ENCODE assay signal across 1 cellular context in genomic region chr5:165757756-165758155, GRCh38.
TF ChIP-seq lines count a peak whose summit lies in the region.

No MANE protein-coding gene starts in this region.

TF ChIP-seq in GM23338, 12 proteins besides CTCF, POLR2A, EP300 and RAD21 (continued from another document):
- TF ChIP-seq JUNB (IDR thresholded peaks at IDR 0.05; ENCODE audit: unreplicated experiment) (no peak), POLR2AphosphoS5 (IDR thresholded peaks at IDR 0.05; ENCODE audit: low read depth) (no peak), STAT1 (IDR thresholded peaks at IDR 0.05; ENCODE audit: unreplicated experiment) (no peak), CREB1 (CRISPR knock-in tag; IDR thresholded peaks at IDR 0.05; ENCODE audit: low read depth) (no peak), NANOG (IDR thresholded peaks at IDR 0.05; ENCODE audit: borderline replicate concordance) (no peak), ZNF331 (CRISPR knock-in tag; IDR thresholded peaks at IDR 0.05; ENCODE audit: low read depth) (no peak)
